ENCODE assay signal across 18 cellular contexts in genomic region chr6:129331450-129332138, GRCh38.
DNase-seq lines count a peak whose midpoint lies in the region; ATAC-seq, FAIRE-seq and TF ChIP-seq lines count a peak whose summit lies in the region.
"Had no signal": no experiment of that assay in that cellular context is flagged by ENCODE, and none has a peak within 500 bp of the region (broad histone marks: within the 10 kb centered on the region; RNA-seq: fewer than 3 reads in every experiment).

No MANE protein-coding gene starts in this region.

- CTCF ChIA-PET in endothelial cell of umbilical vein (lab: Charles Lee): interaction anchor here (1.4 kb wide), 1 partner anchor 39 kb away, joined by 3 read pairs; no protein-coding TSS in a partner anchor

- DNase-seq in ELR (ENCODE audit: low read depth) (peak; percentile 80), NCI-H226 (peak; percentile 44), endothelial cell of umbilical vein (ENCODE audit: low read depth, low spot score) (peak; percentile 73), osteoblast (ENCODE audit: insufficient read length, low spot score, missing footprints) (peak; percentile 73), CD1c-positive myeloid dendritic cell (ENCODE audit: extremely low spot score) (no peak), endodermal cell (no peak)
- DNase-seq: activated CD8-positive, alpha-beta T cell treated with anti-CD3 and anti-CD28 coated beads, Interleukin-2, amount 10 ng/mL, durations not matched to agents 7 days and 5 days; body of pancreas; C1 segment of cervical spinal cord; effector CD4-positive, alpha-beta T cell; immature natural killer cell; NCI-H1436 treated with DMSO at 0.1 percent for 48 hours; sigmoid colon; upper lobe of right lung had no signal

- H2AFZ ChIP-seq in endothelial cell of umbilical vein (ENCODE audit: low read depth, low read length) (peak overlapping the region; percentile 99), osteoblast (ENCODE audit: low read length) (peak overlapping the region; percentile 78)

- intact Hi-C loops in endothelial cell of umbilical vein (cut with micrococcal nuclease): loop anchor here (1.0 kb wide), 1 partner anchor 10 kb away; no protein-coding TSS in a partner anchor

- H3K9me1 ChIP-seq in endothelial cell of umbilical vein (replicated peaks; ENCODE audit: control insufficient read depth, extremely low read depth, insufficient read depth, low read length): no peaks in the 10 kb centered on the region

- TF ChIP-seq POLR2A in endothelial cell of umbilical vein (IDR thresholded peaks at IDR 0.05; ENCODE audit: low read depth, low read length): no peak

- H3K9me3 Mint-ChIP-seq in endodermal cell: no peaks in the 10 kb centered on the region
- H3K9me3 Mint-ChIP-seq: stimulated activated effector memory CD8-positive, alpha-beta T cell treated with anti-CD3 and anti-CD28 coated beads, Interleukin-12 subunit alpha, Interleukin-12 subunit beta, amount 100 ng/mL, for 72 hours had no signal

- no peaks in the 10 kb centered on the region for H3K27me3 ChIP-seq in endothelial cell of umbilical vein (ENCODE audit: control insufficient read depth in 2 of 2, insufficient read depth in 2 of 2, low read length in 2 of 2)
- no peaks in the 10 kb centered on the region for H3K27me3 ChIP-seq in osteoblast (ENCODE audit: insufficient read depth, low read length)
- no peaks in the 10 kb centered on the region for H3K27me3 ChIP-seq in endodermal cell (ENCODE audit: control insufficient read depth, insufficient read depth, low read length, poor library complexity, severe bottlenecking)
- H3K27me3 ChIP-seq: body of pancreas, sigmoid colon, upper lobe of right lung had no signal

- FAIRE-seq in endothelial cell of umbilical vein (lab: Jason Lieb, UNC): peak; percentile 81
- FAIRE-seq: K562 had no signal

- H3K9me3 ChIP-seq in endothelial cell of umbilical vein (replicated peaks; ENCODE audit: control insufficient read depth, insufficient read depth, low read length) (no peaks in the 10 kb centered on the region), osteoblast (ENCODE audit: low read depth, low read length) (no peaks in the 10 kb centered on the region), endodermal cell (ENCODE audit: control insufficient read depth, low read length) (no peaks in the 10 kb centered on the region)
- H3K9me3 ChIP-seq: body of pancreas, HAP-1, sigmoid colon, upper lobe of right lung had no signal

- ATAC-seq in GM21786 (IDR thresholded peaks at IDR 0.05; ENCODE audit: unreplicated experiment): no peak
- ATAC-seq: activated CD8-positive, alpha-beta T cell treated with anti-CD3 and anti-CD28 coated beads, Interleukin-2, amount 10 ng/mL, durations not matched to agents 7 days and 5 days; body of pancreas; K562; stimulated activated effector memory CD8-positive, alpha-beta T cell treated with anti-CD3 and anti-CD28 coated beads, Interleukin-12 subunit alpha, Interleukin-12 subunit beta, amount 100 ng/mL, for 72 hours; upper lobe of right lung had no signal

- WGBS in endodermal cell (ENCODE audit: insufficient coverage in 1 of 2, insufficient read length in 1 of 2), 2 experiments: 81 to 88% methylated on average over 2 of the region's 2 CpGs

- H3K4me1 ChIP-seq in endothelial cell of umbilical vein (ENCODE audit: control insufficient read depth, extremely low read depth, insufficient read depth, low read length) (peaks cover 11% of the 10 kb centered on the region), osteoblast (ENCODE audit: insufficient read depth, low read length) (peaks cover 10% of the 10 kb centered on the region), endodermal cell (ENCODE audit: control insufficient read depth, insufficient read depth, low read length) (no peaks in the 10 kb centered on the region)
- H3K4me1 ChIP-seq: body of pancreas, HAP-1, sigmoid colon, upper lobe of right lung had no signal

- H3K36me3 Mint-ChIP-seq in endodermal cell (ENCODE audit: low read depth): no peaks in the 10 kb centered on the region
- H3K36me3 Mint-ChIP-seq: stimulated activated effector memory CD8-positive, alpha-beta T cell treated with anti-CD3 and anti-CD28 coated beads, Interleukin-12 subunit alpha, Interleukin-12 subunit beta, amount 100 ng/mL, for 72 hours had no signal

- BruUV-seq in endothelial cell of umbilical vein (replicated peaks; lab: Mats Ljungman, UMichigan): TSS peak; percentile 98

- H3K27ac ChIP-seq in endothelial cell of umbilical vein (ENCODE audit: insufficient read depth, low read depth, low read length) (peak overlapping the region; percentile 92), osteoblast (ENCODE audit: low read depth, low read length) (peak overlapping the region; percentile 19), endodermal cell (ENCODE audit: low read depth, low read length) (no peak overlapping the region)
- H3K27ac ChIP-seq: body of pancreas, sigmoid colon, upper lobe of right lung had no signal

- TF ChIP-seq CTCF in endothelial cell of umbilical vein (IDR thresholded peaks at IDR 0.05; ENCODE audit: extremely low read depth in 1 of 2, insufficient read depth in 1 of 2, low read depth in 1 of 2, low read length in 2 of 2) (no peak), osteoblast (IDR thresholded peaks at IDR 0.05; ENCODE audit: extremely low read depth, low read depth, low read length) (no peak), endodermal cell (conservative IDR thresholded peaks at IDR 0.05) (no peak)

- H3K79me2 ChIP-seq in endothelial cell of umbilical vein (ENCODE audit: control insufficient read depth, insufficient read depth, low read length) (no peaks in the 10 kb centered on the region), osteoblast (ENCODE audit: insufficient read depth, low read length) (no peaks in the 10 kb centered on the region)

- no peaks in the 10 kb centered on the region for H4K20me1 ChIP-seq in endothelial cell of umbilical vein (replicated peaks; ENCODE audit: control insufficient read depth, extremely low read depth, insufficient read depth, low read length)
- H4K20me1 ChIP-seq in osteoblast (ENCODE audit: insufficient read depth, low read length): no peaks in the 10 kb centered on the region

- no peak overlapping the region for H3K27ac Mint-ChIP-seq in endodermal cell
- H3K27ac Mint-ChIP-seq: activated CD8-positive, alpha-beta T cell treated with anti-CD3 and anti-CD28 coated beads, Interleukin-2, amount 10 ng/mL, durations not matched to agents 7 days and 5 days; immature natural killer cell; stimulated activated effector memory CD8-positive, alpha-beta T cell treated with anti-CD3 and anti-CD28 coated beads, Interleukin-12 subunit alpha, Interleukin-12 subunit beta, amount 100 ng/mL, for 72 hours had no signal

- H3K4me2 ChIP-seq in endothelial cell of umbilical vein (ENCODE audit: insufficient read depth, low read length) (peak overlapping the region; percentile 81), osteoblast (ENCODE audit: insufficient read depth, low read length) (peak overlapping the region; percentile 61)

- H3K27me3 Mint-ChIP-seq in endodermal cell (ENCODE audit: insufficient read depth): no peaks in the 10 kb centered on the region

- no peaks in the 10 kb centered on the region for H3K4me1 Mint-ChIP-seq in endodermal cell
- H3K4me1 Mint-ChIP-seq: immature natural killer cell; stimulated activated effector memory CD8-positive, alpha-beta T cell treated with anti-CD3 and anti-CD28 coated beads, Interleukin-12 subunit alpha, Interleukin-12 subunit beta, amount 100 ng/mL, for 72 hours had no signal

- dilution Hi-C loops in endothelial cell of umbilical vein (cut with MboI; ENCODE audit: extremely low pct_ligation_motif_present, low sequenced_read_pairs): no loop called here

- H3K4me3 ChIP-seq in endothelial cell of umbilical vein (replicated peaks in 1 of 3; ENCODE audit: insufficient read depth in 1 of 3, low read depth in 1 of 3, low read length in 3 of 3): no peak overlapping the region
- no peak overlapping the region for H3K4me3 ChIP-seq in osteoblast (ENCODE audit: insufficient read depth, low read length)
- no peak overlapping the region for H3K4me3 ChIP-seq in endodermal cell (ENCODE audit: low read length)
- H3K4me3 ChIP-seq: body of pancreas, HAP-1, K562, sigmoid colon, upper lobe of right lung had no signal

- H3K36me3 ChIP-seq in endothelial cell of umbilical vein (ENCODE audit: control insufficient read depth in 2 of 2, extremely low read depth in 1 of 2, insufficient read depth in 2 of 2, low read length in 2 of 2) (no peaks in the 10 kb centered on the region), osteoblast (ENCODE audit: insufficient read depth, low read length) (no peaks in the 10 kb centered on the region), endodermal cell (ENCODE audit: control insufficient read depth, insufficient read depth, low read length) (no peaks in the 10 kb centered on the region)
- H3K36me3 ChIP-seq: HAP-1, upper lobe of right lung had no signal

- POLR2A ChIA-PET in endothelial cell of umbilical vein (lab: Charles Lee): no interaction called here

- H3K4me3 Mint-ChIP-seq in endodermal cell: no peak overlapping the region
- H3K4me3 Mint-ChIP-seq: activated CD8-positive, alpha-beta T cell treated with anti-CD3 and anti-CD28 coated beads, Interleukin-2, amount 10 ng/mL, durations not matched to agents 7 days and 5 days; immature natural killer cell; stimulated activated effector memory CD8-positive, alpha-beta T cell treated with anti-CD3 and anti-CD28 coated beads, Interleukin-12 subunit alpha, Interleukin-12 subunit beta, amount 100 ng/mL, for 72 hours had no signal

- H3K9ac ChIP-seq in endothelial cell of umbilical vein (replicated peaks; ENCODE audit: extremely low read depth, insufficient read depth, low read length) (peak overlapping the region; percentile 13), endodermal cell (ENCODE audit: extremely low read depth, low read length, poor library complexity, severe bottlenecking) (no peak overlapping the region)

TF ChIP-seq in endothelial cell of umbilical vein, 7 proteins besides CTCF, POLR2A, EP300 and RAD21:
- TF ChIP-seq FOS (IDR thresholded peaks at IDR 0.05; ENCODE audit: borderline replicate concordance, insufficient read depth, low read length) (peak; percentile 48), MYC (IDR thresholded peaks at IDR 0.05; ENCODE audit: low read depth, low read length) (no peak), GATA2 (IDR thresholded peaks at IDR 0.05; ENCODE audit: insufficient read depth, insufficient read length, low read depth, low read length) (no peak), EZH2 (IDR thresholded peaks at IDR 0.05; ENCODE audit: borderline replicate concordance, low read depth, low read length, severe bottlenecking) (no peak), JUN (IDR thresholded peaks at IDR 0.05; ENCODE audit: borderline replicate concordance, insufficient read depth, insufficient read length, low read depth) (peak; percentile 77), MAX (IDR thresholded peaks at IDR 0.05; ENCODE audit: insufficient read depth, insufficient read length) (no peak), POLR2AphosphoS5 (IDR thresholded peaks at IDR 0.05; ENCODE audit: insufficient read depth, low read depth, low read length) (no peak)
TF ChIP-seq in endothelial cell of umbilical vein: peak in this region for 2.

Comparison
In these comparisons a context has a peak if more than half of its experiments do, and no peak if none do; other contexts are left out.
1. DNase-seq: peak in ELR (single experiment), NCI-H226 (single experiment), endothelial cell of umbilical vein (single experiment) and osteoblast (single experiment); none in CD1c-positive myeloid dendritic cell (single experiment) and endodermal cell (single experiment).